Comparison of ENCODE assay signal across 1 cellular context in the genomic region with DNA sequence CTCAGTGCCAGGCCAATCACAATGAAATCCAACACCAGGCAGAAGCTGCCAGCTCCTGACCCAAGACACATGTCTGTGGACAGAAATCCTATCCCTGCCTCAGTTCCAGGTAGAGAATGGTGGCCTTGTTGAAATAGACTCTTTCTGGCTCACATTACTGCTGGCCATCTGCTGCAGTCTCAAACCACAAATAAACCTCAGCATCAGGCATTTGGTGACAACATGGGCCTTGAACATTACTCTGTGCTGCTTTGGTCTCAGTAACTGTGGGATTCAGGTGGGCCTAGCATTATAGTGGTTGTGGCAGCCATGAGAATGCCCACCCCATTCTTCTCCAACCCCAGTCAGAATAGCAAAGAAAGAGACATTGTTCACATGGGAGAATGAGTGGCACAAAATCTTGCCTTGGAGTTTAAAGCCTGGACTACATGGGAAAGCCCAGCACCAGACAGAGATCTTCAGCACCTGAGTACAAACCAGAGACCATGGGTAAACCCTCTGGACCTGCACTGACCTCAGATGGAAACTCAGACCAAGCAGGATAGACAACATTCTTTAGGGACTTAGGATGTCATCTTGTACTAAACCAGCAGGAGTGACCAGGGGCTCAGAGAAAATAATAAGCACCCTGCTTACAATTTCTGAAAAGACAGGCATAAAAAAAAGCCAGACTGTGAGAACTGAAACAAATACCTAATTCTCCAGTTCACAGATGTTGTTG.
TF ChIP-seq lines count a peak whose summit lies in the region.

No MANE protein-coding gene starts in this region.

TF ChIP-seq in H1, 55 proteins besides CTCF, POLR2A, EP300 and RAD21:
- TF ChIP-seq EGR1 (IDR thresholded peaks at IDR 0.05; ENCODE audit: borderline replicate concordance, low read depth, low read length) = no peak
- no peak for TF ChIP-seq SP2 (IDR thresholded peaks at IDR 0.05; ENCODE audit: low read length)
- TF ChIP-seq SIN3A (conservative IDR thresholded peaks at IDR 0.05 in 1 of 2, IDR thresholded peaks at IDR 0.05 in 1 of 2; ENCODE audit: low read depth in 1 of 2, low read length in 2 of 2) = no peak
- TF ChIP-seq SIRT6 (IDR thresholded peaks at IDR 0.05; ENCODE audit: low read length) = no peak
- no peak for TF ChIP-seq HDAC6 (IDR thresholded peaks at IDR 0.05; ENCODE audit: low read depth, low read length)
- no peak for TF ChIP-seq NANOG (IDR thresholded peaks at IDR 0.05; ENCODE audit: insufficient read depth, low read depth, low read length, poor library complexity, severe bottlenecking)
- no peak for TF ChIP-seq CBX8 (IDR thresholded peaks at IDR 0.05; ENCODE audit: borderline replicate concordance, low read depth, low read length)
- no peak for TF ChIP-seq CEBPB (IDR thresholded peaks at IDR 0.05; ENCODE audit: low read depth, low read length)
- no peak for TF ChIP-seq SP4 (IDR thresholded peaks at IDR 0.05; ENCODE audit: low read length)
- TF ChIP-seq GABPA (IDR thresholded peaks at IDR 0.05; ENCODE audit: borderline replicate concordance, insufficient read depth, low read length) = no peak
- TF ChIP-seq ASH2L (IDR thresholded peaks at IDR 0.05; ENCODE audit: low read length) = no peak
- TF ChIP-seq RBBP5 (IDR thresholded peaks at IDR 0.05; ENCODE audit: borderline replicate concordance, low read depth, low read length) = no peak
- no peak for TF ChIP-seq KDM5A (IDR thresholded peaks at IDR 0.05; ENCODE audit: low read length)
- no peak for TF ChIP-seq HDAC2 (IDR thresholded peaks at IDR 0.05; ENCODE audit: borderline replicate concordance in 1 of 2, low read depth in 2 of 2, low read length in 2 of 2)
- no peak for TF ChIP-seq SUZ12 (IDR thresholded peaks at IDR 0.05; ENCODE audit: low read length)
- no peak for TF ChIP-seq YY1 (IDR thresholded peaks at IDR 0.05; ENCODE audit: low read depth, low read length)
- TF ChIP-seq GTF2F1 (IDR thresholded peaks at IDR 0.05; ENCODE audit: borderline replicate concordance, low read depth, low read length) = no peak
- no peak for TF ChIP-seq ZNF274 (IDR thresholded peaks at IDR 0.05; ENCODE audit: borderline replicate concordance, extremely low read depth, low read length)
- TF ChIP-seq JUN (IDR thresholded peaks at IDR 0.05; ENCODE audit: low read depth, low read length) = no peak
